In the genomic region with DNA sequence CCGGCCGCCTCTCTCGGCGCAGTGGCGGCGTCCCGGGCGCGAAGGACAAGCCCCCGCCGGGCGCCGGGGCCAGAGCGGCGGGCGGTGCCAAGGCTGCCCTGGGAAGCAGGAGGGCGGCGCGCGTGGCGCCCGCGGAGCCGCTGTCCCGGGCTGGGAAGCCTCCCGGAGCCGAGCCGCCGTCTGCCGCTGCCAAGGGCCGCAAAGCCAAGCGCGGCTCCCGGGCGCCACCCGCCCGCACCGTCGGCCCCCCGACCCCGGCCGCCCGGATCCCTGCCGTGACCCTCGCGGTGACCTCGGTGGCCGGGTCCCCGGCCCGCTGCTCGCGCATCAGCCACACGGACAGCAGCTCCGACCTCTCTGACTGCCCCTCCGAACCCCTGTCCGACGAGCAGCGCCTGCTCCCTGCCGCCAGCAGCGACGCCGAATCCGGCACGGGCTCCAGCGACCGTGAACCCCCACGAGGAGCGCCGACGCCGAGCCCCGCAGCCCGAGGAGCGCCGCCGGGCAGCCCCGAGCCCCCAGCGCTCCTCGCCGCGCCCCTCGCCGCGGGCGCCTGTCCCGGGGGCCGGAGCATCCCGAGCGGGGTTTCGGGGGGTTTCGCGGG, we compare ENCODE assay signal across 1 cellular context.
TF ChIP-seq lines count a peak whose summit lies in the region.

No MANE protein-coding gene starts in this region.

TF ChIP-seq in H1, 55 proteins besides CTCF, POLR2A, EP300 and RAD21 (continued from another document):
- peak; percentile 35; the same call in 1 of the 2 replicates for TF ChIP-seq RBBP5 (IDR thresholded peaks at IDR 0.05; ENCODE audit: borderline replicate concordance, low read depth, low read length)
- TF ChIP-seq RXRA (IDR thresholded peaks at IDR 0.05; ENCODE audit: insufficient read depth, low read depth, low read length), result no peak
- TF ChIP-seq PHF8 (conservative IDR thresholded peaks at IDR 0.05; ENCODE audit: low read depth, low read length), result 0 out of 2 replicates have a peak, but pooled peaks have one; percentile 20
